Comparison of ENCODE assay signal across 1 cellular context in the genomic region with DNA sequence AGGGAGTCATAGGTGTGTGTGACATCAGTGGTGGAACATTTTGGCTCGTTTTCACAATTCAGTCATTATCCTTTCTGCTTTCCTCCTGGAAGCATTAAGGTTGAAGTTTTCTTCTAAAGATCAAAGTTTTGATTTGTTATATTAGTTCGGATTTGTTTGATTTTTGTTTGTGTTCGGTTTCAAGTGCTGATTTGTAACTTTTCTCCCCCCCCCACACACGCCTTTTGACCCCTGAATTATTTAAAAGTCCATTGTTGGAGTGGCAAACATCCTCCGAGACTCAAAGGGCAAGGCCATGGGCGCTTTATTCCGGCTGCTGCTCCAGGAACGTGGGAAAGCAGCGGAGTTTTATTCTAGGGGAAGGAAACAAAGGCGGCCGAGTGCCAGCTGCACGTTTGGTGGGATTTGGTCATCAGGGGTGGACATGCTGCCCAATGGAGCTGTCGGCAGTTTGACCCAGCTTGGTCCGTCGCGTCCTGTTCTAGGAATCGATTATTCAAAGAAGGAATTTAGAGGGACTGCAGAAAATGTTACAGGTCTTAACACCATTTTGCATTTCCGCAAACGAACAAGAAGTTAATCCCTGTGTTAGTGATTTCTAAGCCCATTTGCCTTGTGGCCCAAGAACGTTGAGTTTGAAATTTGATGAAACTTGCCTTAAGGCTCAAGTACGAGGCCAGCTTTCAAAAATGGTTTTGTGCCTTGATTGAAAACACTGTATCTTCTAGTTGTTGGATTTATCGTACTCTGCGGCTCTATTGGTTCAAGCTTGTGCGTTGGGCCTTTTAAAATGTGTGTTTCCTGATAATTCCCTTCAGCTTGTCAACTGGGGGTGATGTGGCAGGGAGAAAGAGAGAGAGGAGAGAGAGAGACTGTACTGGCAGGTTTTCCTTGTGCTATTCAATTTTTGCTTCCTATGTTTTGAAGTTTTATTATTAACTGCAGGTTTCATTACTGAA.
A peak's percentile ranks its signal among the peaks of the same experiment; 100 is the strongest.
TF ChIP-seq lines count a peak whose summit lies in the region.

No MANE protein-coding gene starts in this region.

TF ChIP-seq in HepG2, 621 proteins besides CTCF, POLR2A, EP300 and RAD21 (continued from another document):
- TF ChIP-seq, protein P1, sequence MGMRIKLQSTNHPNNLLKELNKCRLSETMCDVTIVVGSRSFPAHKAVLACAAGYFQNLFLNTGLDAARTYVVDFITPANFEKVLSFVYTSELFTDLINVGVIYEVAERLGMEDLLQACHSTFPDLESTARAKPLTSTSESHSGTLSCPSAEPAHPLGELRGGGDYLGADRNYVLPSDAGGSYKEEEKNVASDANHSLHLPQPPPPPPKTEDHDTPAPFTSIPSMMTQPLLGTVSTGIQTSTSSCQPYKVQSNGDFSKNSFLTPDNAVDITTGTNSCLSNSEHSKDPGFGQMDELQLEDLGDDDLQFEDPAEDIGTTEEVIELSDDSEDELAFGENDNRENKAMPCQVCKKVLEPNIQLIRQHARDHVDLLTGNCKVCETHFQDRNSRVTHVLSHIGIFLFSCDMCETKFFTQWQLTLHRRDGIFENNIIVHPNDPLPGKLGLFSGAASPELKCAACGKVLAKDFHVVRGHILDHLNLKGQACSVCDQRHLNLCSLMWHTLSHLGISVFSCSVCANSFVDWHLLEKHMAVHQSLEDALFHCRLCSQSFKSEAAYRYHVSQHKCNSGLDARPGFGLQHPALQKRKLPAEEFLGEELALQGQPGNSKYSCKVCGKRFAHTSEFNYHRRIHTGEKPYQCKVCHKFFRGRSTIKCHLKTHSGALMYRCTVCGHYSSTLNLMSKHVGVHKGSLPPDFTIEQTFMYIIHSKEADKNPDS (CRISPR knock-in tag; IDR thresholded peaks at IDR 0.05) = no peak
- TF ChIP-seq THAP9 (CRISPR knock-in tag; IDR thresholded peaks at IDR 0.05; ENCODE audit: borderline replicate concordance) = no peak
- TF ChIP-seq ZNF619 (CRISPR knock-in tag; IDR thresholded peaks at IDR 0.05) = no peak
- TF ChIP-seq GATAD2A (CRISPR knock-in tag; IDR thresholded peaks at IDR 0.05) = no peak
- TF ChIP-seq SOX6 (IDR thresholded peaks at IDR 0.05) = no peak
- peak; percentile 68 for TF ChIP-seq SOX6 (CRISPR knock-in tag; IDR thresholded peaks at IDR 0.05)
- no peak for TF ChIP-seq JUN (CRISPR knock-in tag; IDR thresholded peaks at IDR 0.05)
- TF ChIP-seq ZNF670 (CRISPR knock-in tag; IDR thresholded peaks at IDR 0.05; ENCODE audit: borderline replicate concordance) = no peak
- no peak for TF ChIP-seq DPF2 (CRISPR knock-in tag; IDR thresholded peaks at IDR 0.05; ENCODE audit: borderline replicate concordance, low read depth)
- TF ChIP-seq ARID4A (CRISPR knock-in tag; IDR thresholded peaks at IDR 0.05; ENCODE audit: borderline replicate concordance) = peak; percentile 27; the same call in 1 of the 2 replicates
- TF ChIP-seq ZNF83 (CRISPR knock-in tag; IDR thresholded peaks at IDR 0.05; ENCODE audit: borderline replicate concordance) = no peak
- TF ChIP-seq GABPB1 (CRISPR knock-in tag; IDR thresholded peaks at IDR 0.05) = no peak
- no peak for TF ChIP-seq ZNF331 (CRISPR knock-in tag; IDR thresholded peaks at IDR 0.05)
- TF ChIP-seq FLYWCH1 (CRISPR knock-in tag; IDR thresholded peaks at IDR 0.05) = no peak
- no peak for TF ChIP-seq PCBP1 (IDR thresholded peaks at IDR 0.05; ENCODE audit: borderline replicate concordance, low read depth, low read length)
- TF ChIP-seq ZFX (CRISPR knock-in tag; IDR thresholded peaks at IDR 0.05; ENCODE audit: low read depth) = peak; percentile 38; the same call in 1 of the 2 replicates
- TF ChIP-seq YEATS4 (CRISPR knock-in tag; IDR thresholded peaks at IDR 0.05; ENCODE audit: borderline replicate concordance) = peak; percentile 68; the same call in 1 of the 2 replicates
- TF ChIP-seq KMT2A (CRISPR knock-in tag; IDR thresholded peaks at IDR 0.05) = no peak
- TF ChIP-seq, protein P2, sequence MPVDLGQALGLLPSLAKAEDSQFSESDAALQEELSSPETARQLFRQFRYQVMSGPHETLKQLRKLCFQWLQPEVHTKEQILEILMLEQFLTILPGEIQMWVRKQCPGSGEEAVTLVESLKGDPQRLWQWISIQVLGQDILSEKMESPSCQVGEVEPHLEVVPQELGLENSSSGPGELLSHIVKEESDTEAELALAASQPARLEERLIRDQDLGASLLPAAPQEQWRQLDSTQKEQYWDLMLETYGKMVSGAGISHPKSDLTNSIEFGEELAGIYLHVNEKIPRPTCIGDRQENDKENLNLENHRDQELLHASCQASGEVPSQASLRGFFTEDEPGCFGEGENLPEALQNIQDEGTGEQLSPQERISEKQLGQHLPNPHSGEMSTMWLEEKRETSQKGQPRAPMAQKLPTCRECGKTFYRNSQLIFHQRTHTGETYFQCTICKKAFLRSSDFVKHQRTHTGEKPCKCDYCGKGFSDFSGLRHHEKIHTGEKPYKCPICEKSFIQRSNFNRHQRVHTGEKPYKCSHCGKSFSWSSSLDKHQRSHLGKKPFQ (CRISPR knock-in tag; IDR thresholded peaks at IDR 0.05; ENCODE audit: insufficient replicate concordance) = no peak
- TF ChIP-seq, protein P3, sequence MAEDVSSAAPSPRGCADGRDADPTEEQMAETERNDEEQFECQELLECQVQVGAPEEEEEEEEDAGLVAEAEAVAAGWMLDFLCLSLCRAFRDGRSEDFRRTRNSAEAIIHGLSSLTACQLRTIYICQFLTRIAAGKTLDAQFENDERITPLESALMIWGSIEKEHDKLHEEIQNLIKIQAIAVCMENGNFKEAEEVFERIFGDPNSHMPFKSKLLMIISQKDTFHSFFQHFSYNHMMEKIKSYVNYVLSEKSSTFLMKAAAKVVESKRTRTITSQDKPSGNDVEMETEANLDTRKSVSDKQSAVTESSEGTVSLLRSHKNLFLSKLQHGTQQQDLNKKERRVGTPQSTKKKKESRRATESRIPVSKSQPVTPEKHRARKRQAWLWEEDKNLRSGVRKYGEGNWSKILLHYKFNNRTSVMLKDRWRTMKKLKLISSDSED (CRISPR knock-in tag; IDR thresholded peaks at IDR 0.05) = no peak
- TF ChIP-seq AHDC1 (CRISPR knock-in tag; IDR thresholded peaks at IDR 0.05; ENCODE audit: borderline replicate concordance) = no peak
- TF ChIP-seq RORA (CRISPR knock-in tag; IDR thresholded peaks at IDR 0.05) = no peak
- peak; percentile 73; the same call in 1 of the 2 replicates for TF ChIP-seq PHF21A (CRISPR knock-in tag; IDR thresholded peaks at IDR 0.05)
- TF ChIP-seq FOSL1 (CRISPR knock-in tag; IDR thresholded peaks at IDR 0.05; ENCODE audit: borderline replicate concordance) = no peak
- TF ChIP-seq, protein P4, sequence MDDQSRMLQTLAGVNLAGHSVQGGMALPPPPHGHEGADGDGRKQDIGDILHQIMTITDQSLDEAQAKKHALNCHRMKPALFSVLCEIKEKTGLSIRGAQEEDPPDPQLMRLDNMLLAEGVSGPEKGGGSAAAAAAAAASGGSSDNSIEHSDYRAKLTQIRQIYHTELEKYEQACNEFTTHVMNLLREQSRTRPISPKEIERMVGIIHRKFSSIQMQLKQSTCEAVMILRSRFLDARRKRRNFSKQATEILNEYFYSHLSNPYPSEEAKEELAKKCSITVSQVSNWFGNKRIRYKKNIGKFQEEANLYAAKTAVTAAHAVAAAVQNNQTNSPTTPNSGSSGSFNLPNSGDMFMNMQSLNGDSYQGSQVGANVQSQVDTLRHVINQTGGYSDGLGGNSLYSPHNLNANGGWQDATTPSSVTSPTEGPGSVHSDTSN (CRISPR knock-in tag; IDR thresholded peaks at IDR 0.05; ENCODE audit: borderline replicate concordance) = no peak
- TF ChIP-seq, protein P5, sequence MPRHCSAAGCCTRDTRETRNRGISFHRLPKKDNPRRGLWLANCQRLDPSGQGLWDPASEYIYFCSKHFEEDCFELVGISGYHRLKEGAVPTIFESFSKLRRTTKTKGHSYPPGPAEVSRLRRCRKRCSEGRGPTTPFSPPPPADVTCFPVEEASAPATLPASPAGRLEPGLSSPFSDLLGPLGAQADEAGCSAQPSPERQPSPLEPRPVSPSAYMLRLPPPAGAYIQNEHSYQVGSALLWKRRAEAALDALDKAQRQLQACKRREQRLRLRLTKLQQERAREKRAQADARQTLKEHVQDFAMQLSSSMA (CRISPR knock-in tag; IDR thresholded peaks at IDR 0.05) = no peak
- no peak for TF ChIP-seq ZNF180 (CRISPR knock-in tag; IDR thresholded peaks at IDR 0.05; ENCODE audit: borderline replicate concordance, low read depth)
- no peak for TF ChIP-seq MIER2 (CRISPR knock-in tag; IDR thresholded peaks at IDR 0.05)
